ENCODE assay signal across 2 cellular contexts in the genomic region with DNA sequence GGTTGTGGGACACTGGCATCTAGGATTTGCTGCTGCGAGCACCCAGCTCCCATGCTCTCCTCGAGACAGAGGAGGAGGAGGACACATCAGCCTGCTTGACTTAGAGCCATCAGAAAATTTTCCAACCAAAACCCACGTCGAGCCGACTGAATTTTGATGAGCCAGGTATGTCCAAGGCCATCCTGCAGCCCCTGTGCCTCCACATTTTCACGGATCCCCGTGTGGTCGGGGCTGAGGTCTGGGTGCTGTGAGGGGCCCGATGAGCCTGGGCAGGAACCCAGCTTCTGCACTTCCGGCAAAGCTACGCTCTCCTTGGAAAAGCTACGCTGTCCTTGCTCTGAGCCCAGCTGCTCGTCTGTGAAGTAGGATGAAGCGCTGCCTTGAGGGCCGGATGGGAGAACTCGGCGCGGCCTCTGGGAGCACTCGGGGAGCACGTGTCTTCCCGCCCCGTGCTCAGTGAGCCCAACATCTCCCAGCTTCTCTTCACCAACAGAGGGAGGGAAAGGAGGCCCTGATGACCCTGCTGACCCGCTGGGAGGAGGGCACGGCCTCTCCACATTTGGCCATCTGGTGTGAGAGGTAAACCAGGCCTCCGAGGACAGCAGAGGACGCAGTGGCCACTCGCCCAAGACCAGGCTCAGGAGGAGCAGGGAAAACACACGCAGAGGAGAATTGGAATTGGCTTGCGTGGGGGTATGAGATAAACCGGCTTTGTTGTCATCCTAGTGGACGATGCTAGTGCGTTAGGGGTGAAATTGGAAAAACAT.
TF ChIP-seq lines count a peak whose summit lies in the region.

No MANE protein-coding gene starts in this region.

TF ChIP-seq in GM23338, 12 proteins besides CTCF, POLR2A, EP300 and RAD21 (continues in another document):
- TF ChIP-seq JUNB (IDR thresholded peaks at IDR 0.05; ENCODE audit: unreplicated experiment), result no peak
- TF ChIP-seq, protein P1, sequence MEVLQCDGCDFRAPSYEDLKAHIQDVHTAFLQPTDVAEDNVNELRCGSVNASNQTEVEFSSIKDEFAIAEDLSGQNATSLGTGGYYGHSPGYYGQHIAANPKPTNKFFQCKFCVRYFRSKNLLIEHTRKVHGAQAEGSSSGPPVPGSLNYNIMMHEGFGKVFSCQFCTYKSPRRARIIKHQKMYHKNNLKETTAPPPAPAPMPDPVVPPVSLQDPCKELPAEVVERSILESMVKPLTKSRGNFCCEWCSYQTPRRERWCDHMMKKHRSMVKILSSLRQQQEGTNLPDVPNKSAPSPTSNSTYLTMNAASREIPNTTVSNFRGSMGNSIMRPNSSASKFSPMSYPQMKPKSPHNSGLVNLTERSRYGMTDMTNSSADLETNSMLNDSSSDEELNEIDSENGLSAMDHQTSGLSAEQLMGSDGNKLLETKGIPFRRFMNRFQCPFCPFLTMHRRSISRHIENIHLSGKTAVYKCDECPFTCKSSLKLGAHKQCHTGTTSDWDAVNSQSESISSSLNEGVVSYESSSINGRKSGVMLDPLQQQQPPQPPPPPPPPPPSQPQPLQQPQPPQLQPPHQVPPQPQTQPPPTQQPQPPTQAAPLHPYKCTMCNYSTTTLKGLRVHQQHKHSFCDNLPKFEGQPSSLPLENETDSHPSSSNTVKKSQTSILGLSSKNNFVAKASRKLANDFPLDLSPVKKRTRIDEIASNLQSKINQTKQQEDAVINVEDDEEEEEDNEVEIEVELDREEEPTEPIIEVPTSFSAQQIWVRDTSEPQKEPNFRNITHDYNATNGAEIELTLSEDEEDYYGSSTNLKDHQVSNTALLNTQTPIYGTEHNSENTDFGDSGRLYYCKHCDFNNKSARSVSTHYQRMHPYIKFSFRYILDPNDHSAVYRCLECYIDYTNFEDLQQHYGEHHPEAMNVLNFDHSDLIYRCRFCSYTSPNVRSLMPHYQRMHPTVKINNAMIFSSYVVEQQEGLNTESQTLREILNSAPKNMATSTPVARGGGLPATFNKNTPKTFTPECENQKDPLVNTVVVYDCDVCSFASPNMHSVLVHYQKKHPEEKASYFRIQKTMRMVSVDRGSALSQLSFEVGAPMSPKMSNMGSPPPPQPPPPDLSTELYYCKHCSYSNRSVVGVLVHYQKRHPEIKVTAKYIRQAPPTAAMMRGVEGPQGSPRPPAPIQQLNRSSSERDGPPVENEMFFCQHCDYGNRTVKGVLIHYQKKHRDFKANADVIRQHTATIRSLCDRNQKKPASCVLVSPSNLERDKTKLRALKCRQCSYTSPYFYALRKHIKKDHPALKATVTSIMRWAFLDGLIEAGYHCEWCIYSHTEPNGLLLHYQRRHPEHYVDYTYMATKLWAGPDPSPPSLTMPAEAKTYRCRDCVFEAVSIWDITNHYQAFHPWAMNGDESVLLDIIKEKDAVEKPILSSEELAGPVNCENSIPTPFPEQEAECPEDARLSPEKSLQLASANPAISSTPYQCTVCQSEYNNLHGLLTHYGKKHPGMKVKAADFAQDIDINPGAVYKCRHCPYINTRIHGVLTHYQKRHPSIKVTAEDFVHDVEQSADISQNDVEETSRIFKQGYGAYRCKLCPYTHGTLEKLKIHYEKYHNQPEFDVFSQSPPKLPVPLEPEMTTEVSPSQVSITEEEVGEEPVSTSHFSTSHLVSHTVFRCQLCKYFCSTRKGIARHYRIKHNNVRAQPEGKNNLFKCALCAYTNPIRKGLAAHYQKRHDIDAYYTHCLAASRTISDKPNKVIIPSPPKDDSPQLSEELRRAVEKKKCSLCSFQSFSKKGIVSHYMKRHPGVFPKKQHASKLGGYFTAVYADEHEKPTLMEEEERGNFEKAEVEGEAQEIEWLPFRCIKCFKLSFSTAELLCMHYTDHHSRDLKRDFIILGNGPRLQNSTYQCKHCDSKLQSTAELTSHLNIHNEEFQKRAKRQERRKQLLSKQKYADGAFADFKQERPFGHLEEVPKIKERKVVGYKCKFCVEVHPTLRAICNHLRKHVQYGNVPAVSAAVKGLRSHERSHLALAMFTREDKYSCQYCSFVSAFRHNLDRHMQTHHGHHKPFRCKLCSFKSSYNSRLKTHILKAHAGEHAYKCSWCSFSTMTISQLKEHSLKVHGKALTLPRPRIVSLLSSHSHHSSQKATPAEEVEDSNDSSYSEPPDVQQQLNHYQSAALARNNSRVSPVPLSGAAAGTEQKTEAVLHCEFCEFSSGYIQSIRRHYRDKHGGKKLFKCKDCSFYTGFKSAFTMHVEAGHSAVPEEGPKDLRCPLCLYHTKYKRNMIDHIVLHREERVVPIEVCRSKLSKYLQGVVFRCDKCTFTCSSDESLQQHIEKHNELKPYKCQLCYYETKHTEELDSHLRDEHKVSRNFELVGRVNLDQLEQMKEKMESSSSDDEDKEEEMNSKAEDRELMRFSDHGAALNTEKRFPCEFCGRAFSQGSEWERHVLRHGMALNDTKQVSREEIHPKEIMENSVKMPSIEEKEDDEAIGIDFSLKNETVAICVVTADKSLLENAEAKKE (CRISPR knock-in tag; IDR thresholded peaks at IDR 0.05), result no peak
- TF ChIP-seq EZH2 (IDR thresholded peaks at IDR 0.05; ENCODE audit: low read depth, unreplicated experiment), result no peak
- no peak for TF ChIP-seq ZNF114 (CRISPR knock-in tag; IDR thresholded peaks at IDR 0.05)
- TF ChIP-seq CREB1 (CRISPR knock-in tag; IDR thresholded peaks at IDR 0.05; ENCODE audit: low read depth), result no peak
- TF ChIP-seq EZH2phosphoT487 (IDR thresholded peaks at IDR 0.05; ENCODE audit: unreplicated experiment), result no peak
- no peak for TF ChIP-seq POLR2AphosphoS5 (IDR thresholded peaks at IDR 0.05; ENCODE audit: low read depth)
- TF ChIP-seq NANOG (IDR thresholded peaks at IDR 0.05; ENCODE audit: borderline replicate concordance), result no peak
- TF ChIP-seq ETS1 (IDR thresholded peaks at IDR 0.05), result no peak
- TF ChIP-seq STAT1 (IDR thresholded peaks at IDR 0.05; ENCODE audit: unreplicated experiment), result no peak
- no peak for TF ChIP-seq ZNF331 (CRISPR knock-in tag; IDR thresholded peaks at IDR 0.05; ENCODE audit: low read depth)

TF ChIP-seq in WTC11, 78 proteins besides CTCF, POLR2A, EP300 and RAD21:
- TF ChIP-seq ZNF263 (CRISPR knock-in tag; IDR thresholded peaks at IDR 0.05; ENCODE audit: low read depth) (peak; percentile 68), ATF2 (CRISPR knock-in tag; IDR thresholded peaks at IDR 0.05; ENCODE audit: borderline replicate concordance, low read depth) (no peak)
